Comparison of ENCODE assay signal across 19 cellular contexts in genomic region chr21:39675595-39675994, GRCh38.
DNase-seq lines count a peak whose midpoint lies in the region; ATAC-seq, FAIRE-seq and TF ChIP-seq lines count a peak whose summit lies in the region.
"Had no signal": no experiment of that assay in that cellular context is flagged by ENCODE, and none has a peak within 500 bp of the region (broad histone marks: within the 10 kb centered on the region; RNA-seq: fewer than 3 reads in every experiment).

No MANE protein-coding gene starts in this region.

- no peak for FAIRE-seq in K562 (lab: Jason Lieb, UNC)
- no peak for FAIRE-seq in HepG2 (lab: Jason Lieb, UNC)

- H3K27ac Mint-ChIP-seq in mesothelial cell of epicardium: peak overlapping the region; percentile 92
- H3K27ac Mint-ChIP-seq: activated CD4-positive, alpha-beta T cell treated with anti-CD3 and anti-CD28 coated beads, Interleukin-2, amount 10 ng/mL, durations not matched to agents 7 days and 5 days; memory B cell had no signal

- no peak for TF ChIP-seq EP300 in K562 (IDR thresholded peaks at IDR 0.05; ENCODE audit: low read length)
- no peak for TF ChIP-seq EP300 in HepG2 (IDR thresholded peaks at IDR 0.05; ENCODE audit: low read depth in 2 of 2, low read length in 2 of 2)
- no peak for TF ChIP-seq EP300 in HepG2 (CRISPR knock-in tag; IDR thresholded peaks at IDR 0.05; ENCODE audit: borderline replicate concordance)

- H4K20me1 ChIP-seq in K562 (replicated peaks; ENCODE audit: control insufficient read depth, insufficient read depth, low read length): peaks cover 3% of the 10 kb centered on the region; the same call in 1 of the 2 replicates
- no peaks in the 10 kb centered on the region for H4K20me1 ChIP-seq in HepG2 (ENCODE audit: insufficient read depth, low read length)

- no peaks in the 10 kb centered on the region for H3K79me2 ChIP-seq in K562 (ENCODE audit: control insufficient read depth, insufficient read depth, low read length)
- H3K79me2 ChIP-seq in HepG2 (ENCODE audit: insufficient read depth, low read length): no peaks in the 10 kb centered on the region

- TF ChIP-seq CTCF in K562 (IDR thresholded peaks at IDR 0.05 in 2 of 3, conservative IDR thresholded peaks at IDR 0.05 in 1 of 3; ENCODE audit: insufficient read depth in 2 of 3, low read depth in 1 of 3, low read length in 3 of 3) (no peak), mesothelial cell of epicardium (IDR thresholded peaks at IDR 0.05; ENCODE audit: unreplicated experiment) (no peak), upper lobe of right lung (IDR thresholded peaks at IDR 0.05) (no peak), HepG2 (CRISPR knock-in tag; IDR thresholded peaks at IDR 0.05) (no peak)

- in situ Hi-C loops in K562 (cut with MboI): no loop called here
- in situ Hi-C loops in HepG2 (cut with HindIII; ENCODE audit: extremely low pct_ligation_motif_present, low pct_unique_long_range_greater_than_20kb): no loop called here

- H3K27ac ChIP-seq in right cardiac atrium (ENCODE audit: low read length): no peak overlapping the region
- H3K27ac ChIP-seq in K562 (ENCODE audit: extremely low read depth, low read depth, low read length): no peak overlapping the region
- peak overlapping the region; percentile 47 for H3K27ac ChIP-seq in upper lobe of right lung
- no peak overlapping the region for H3K27ac ChIP-seq in HepG2 (ENCODE audit: extremely low read length, insufficient read depth, low read length)
- H3K27ac ChIP-seq: colonic mucosa, ovary, thoracic aorta had no signal

- H3K9ac ChIP-seq in K562 (ENCODE audit: insufficient read depth in 1 of 2, low read depth in 2 of 2, low read length in 2 of 2) (no peak overlapping the region), HepG2 (ENCODE audit: insufficient read depth, low read depth, low read length) (no peak overlapping the region)

- H3K9me3 Mint-ChIP-seq in mesothelial cell of epicardium: peaks cover 17% of the 10 kb centered on the region
- H3K9me3 Mint-ChIP-seq: activated CD4-positive, alpha-beta T cell treated with anti-CD3 and anti-CD28 coated beads, Interleukin-2, amount 10 ng/mL, durations not matched to agents 7 days and 5 days had no signal

- H2AFZ ChIP-seq in K562 (ENCODE audit: low read depth, low read length): no peak overlapping the region
- H2AFZ ChIP-seq in HepG2 (ENCODE audit: low read length): no peak overlapping the region

- DNase-seq in Right ventricle myocardium superior (no peak), right cardiac atrium (no peak), K562 (ENCODE audit: extremely low read depth in 1 of 4, low spot score in 3 of 4) (no peak), mesothelial cell of epicardium (ENCODE audit: low spot score in 2 of 2, unreplicated experiment in 2 of 2) (no peak), upper lobe of right lung (no peak), COLO829 (ENCODE audit: low spot score) (no peak), HepG2 (ENCODE audit: low spot score) (no peak)
- DNase-seq: activated CD4-positive, alpha-beta T cell treated with anti-CD3 and anti-CD28 coated beads, Interleukin-2, amount 10 ng/mL, durations not matched to agents 7 days and 5 days; activated T-cell treated with anti-CD3 and anti-CD28 coated beads, Interleukin-2, amount 50 U/mL, for 48 hours; colonic mucosa; DND-41; erythroblast; ovary; stimulated activated CD4-positive, alpha-beta T cell treated with anti-CD3 and anti-CD28 coated beads, Interleukin-15, amount 100 ng/mL, for 24 hours had no signal

- H3K4me3 ChIP-seq in right cardiac atrium (ENCODE audit: low read length) (no peak overlapping the region), K562 (no peak overlapping the region), upper lobe of right lung (no peak overlapping the region), HepG2 (replicated peaks in 1 of 3; ENCODE audit: insufficient read depth in 1 of 3, low read depth in 2 of 3, low read length in 3 of 3) (no peak overlapping the region)
- H3K4me3 ChIP-seq: adrenal gland, colonic mucosa, ovary, thoracic aorta had no signal

- H3K27me3 ChIP-seq in right cardiac atrium (ENCODE audit: control insufficient read depth, insufficient read depth): no peaks in the 10 kb centered on the region
- H3K27me3 ChIP-seq in K562 (ENCODE audit: control insufficient read depth in 2 of 2, insufficient read depth in 2 of 2, low read length in 2 of 2): peaks cover 31 to 42% of the 10 kb centered on the region in 2 experiments
- no peaks in the 10 kb centered on the region for H3K27me3 ChIP-seq in upper lobe of right lung
- peaks cover 0 to 9% of the 10 kb centered on the region in 2 experiments; a peak in 1 of 5 replicates for H3K27me3 ChIP-seq in HepG2 (ENCODE audit: control insufficient read depth in 1 of 2, insufficient read depth in 2 of 2, low read length in 2 of 2)
- H3K27me3 ChIP-seq: adrenal gland, colonic mucosa, ovary had no signal

- CTCF ChIA-PET in K562 (lab: Yijun Ruan, JAX; ENCODE audit: low intra/inter-chr PET ratio): no interaction called here
- CTCF ChIA-PET in HepG2 (lab: Yijun Ruan, JAX; ENCODE audit: low intra/inter-chr PET ratio, low total read pairs): no interaction called here

- peaks cover 46% of the 10 kb centered on the region for H3K4me1 Mint-ChIP-seq in mesothelial cell of epicardium
- H3K4me1 Mint-ChIP-seq: activated CD4-positive, alpha-beta T cell treated with anti-CD3 and anti-CD28 coated beads, Interleukin-2, amount 10 ng/mL, durations not matched to agents 7 days and 5 days; memory B cell had no signal

- TF ChIP-seq RAD21 in K562 (CRISPR knock-in tag; conservative IDR thresholded peaks at IDR 0.05 in 1 of 2, IDR thresholded peaks at IDR 0.05 in 1 of 2) (no peak), HepG2 (CRISPR knock-in tag; IDR thresholded peaks at IDR 0.05) (no peak)

- H3K27me3 Mint-ChIP-seq in mesothelial cell of epicardium (ENCODE audit: low read depth): no peaks in the 10 kb centered on the region
- H3K27me3 Mint-ChIP-seq: activated CD4-positive, alpha-beta T cell treated with anti-CD3 and anti-CD28 coated beads, Interleukin-2, amount 10 ng/mL, durations not matched to agents 7 days and 5 days had no signal

- H3K4me2 ChIP-seq in K562 (ENCODE audit: insufficient read depth, low read length) (no peak overlapping the region), HepG2 (ENCODE audit: low read depth, low read length) (no peak overlapping the region)

- H3K36me3 Mint-ChIP-seq in mesothelial cell of epicardium: no peaks in the 10 kb centered on the region
- H3K36me3 Mint-ChIP-seq: memory B cell had no signal

- H3K9me3 ChIP-seq in right cardiac atrium (ENCODE audit: control insufficient read depth, low read length): no peaks in the 10 kb centered on the region
- H3K9me3 ChIP-seq in K562 (replicated peaks; ENCODE audit: control insufficient read depth, insufficient read depth, low read depth, low read length): no peaks in the 10 kb centered on the region
- no peaks in the 10 kb centered on the region for H3K9me3 ChIP-seq in upper lobe of right lung
- no peaks in the 10 kb centered on the region for H3K9me3 ChIP-seq in HepG2 (ENCODE audit: low read length)
- H3K9me3 ChIP-seq: adrenal gland, colonic mucosa, thoracic aorta had no signal

- POLR2A ChIA-PET in K562 (lab: Yijun Ruan, JAX) (no interaction called here), HepG2 (lab: Yijun Ruan, JAX) (no interaction called here)

- ATAC-seq in Right ventricle myocardium superior (ENCODE audit: poor library complexity): peak; percentile 19
- no peak for ATAC-seq in right cardiac atrium
- ATAC-seq in K562: peak; percentile 67
- no peak for ATAC-seq in upper lobe of right lung
- ATAC-seq in HepG2: no peak
- no peak for ATAC-seq in HG02981 (IDR thresholded peaks at IDR 0.05; ENCODE audit: unreplicated experiment)
- ATAC-seq: Panc1 had no signal

- TF ChIP-seq POLR2A in K562 (conservative IDR thresholded peaks at IDR 0.05) (no peak), HepG2 (IDR thresholded peaks at IDR 0.05; ENCODE audit: insufficient read depth in 1 of 2, low read depth in 2 of 2, low read length in 2 of 2) (no peak)

- intact Hi-C loops in Right ventricle myocardium superior (cut with DNase I) (no loop called here), right cardiac atrium (cut with DNase I) (no loop called here), K562 (cut with micrococcal nuclease) (no loop called here), upper lobe of right lung (cut with DNase I) (no loop called here), HepG2 (cut with micrococcal nuclease; ENCODE audit: unreplicated experiment) (no loop called here)

- H3K4me3 Mint-ChIP-seq in mesothelial cell of epicardium: no peak overlapping the region
- H3K4me3 Mint-ChIP-seq: activated CD4-positive, alpha-beta T cell treated with anti-CD3 and anti-CD28 coated beads, Interleukin-2, amount 10 ng/mL, durations not matched to agents 7 days and 5 days; memory B cell had no signal

- 88% methylated on average over 12 of the region's 12 CpGs for WGBS in right cardiac atrium
- WGBS in K562 (ENCODE audit: insufficient coverage, low coverage, missing lambda C conversion rate): 1% methylated on average over 12 of the region's 12 CpGs
- 41% methylated on average over 12 of the region's 12 CpGs for WGBS in HepG2 (ENCODE audit: low lambda C conversion rate)

- H3K36me3 ChIP-seq in K562 (ENCODE audit: control insufficient read depth, insufficient read depth, low read length) (no peaks in the 10 kb centered on the region), upper lobe of right lung (no peaks in the 10 kb centered on the region), HepG2 (replicated peaks in 1 of 2; ENCODE audit: control insufficient read depth in 1 of 2, insufficient read depth in 2 of 2, low read length in 2 of 2) (no peaks in the 10 kb centered on the region)
- H3K36me3 ChIP-seq: adrenal gland, colonic mucosa, ovary, thoracic aorta had no signal

- H3K4me1 ChIP-seq in right cardiac atrium (ENCODE audit: control insufficient read depth, insufficient read depth, low read length) (no peaks in the 10 kb centered on the region), K562 (replicated peaks in 1 of 2; ENCODE audit: control insufficient read depth in 2 of 2, insufficient read depth in 2 of 2, low read length in 2 of 2) (no peaks in the 10 kb centered on the region), upper lobe of right lung (no peaks in the 10 kb centered on the region), HepG2 (ENCODE audit: insufficient read depth, low read length) (no peaks in the 10 kb centered on the region)
- H3K4me1 ChIP-seq: adrenal gland, colonic mucosa had no signal

- BruUV-seq in K562 (replicated peaks; lab: Mats Ljungman, UMichigan): no TSS peak
- no TSS peak for BruUV-seq in HepG2 (replicated peaks; lab: Mats Ljungman, UMichigan)

- no peaks in the 10 kb centered on the region for H3K9me1 ChIP-seq in K562 (ENCODE audit: control insufficient read depth, insufficient read depth, low read length)

TF ChIP-seq in K562, 482 proteins besides CTCF, POLR2A, EP300 and RAD21 (continues in another document):
- no peak for TF ChIP-seq GABPB2 (CRISPR knock-in tag; conservative IDR thresholded peaks at IDR 0.05)

TF ChIP-seq in HepG2, 621 proteins besides CTCF, POLR2A, EP300 and RAD21 (continues in another document):
- no peak for TF ChIP-seq ZSCAN31 (CRISPR knock-in tag; IDR thresholded peaks at IDR 0.05; ENCODE audit: low read depth)

Comparison
In these comparisons a context has a peak if more than half of its experiments do, and no peak if none do; other contexts are left out.
1. ATAC-seq: peak in Right ventricle myocardium superior (single experiment) and K562 (single experiment); none in right cardiac atrium (0 of 2), upper lobe of right lung (single experiment), HepG2 (single experiment) and HG02981 (single experiment).